Comparison of ENCODE assay signal across 16 cellular contexts in genomic region chr12:8662592-8662991, GRCh38. TPM values are rescaled to one million over a fixed set of nuclear protein-coding genes. Genes with fewer than 3 reads are reported as not detected.
DNase-seq lines count a peak whose midpoint lies in the region; ATAC-seq, FAIRE-seq and TF ChIP-seq lines count a peak whose summit lies in the region.
"Had no signal": no experiment of that assay in that cellular context is flagged by ENCODE, and none has a peak within 500 bp of the region (broad histone marks: within the 10 kb centered on the region; RNA-seq: fewer than 3 reads in every experiment).

Gene MFAP5, minus strand, starts transcription at chr12:8662826. Its CDS starts 722 bp downstream, at chr12:8662104.

- H3K27me3 ChIP-seq in adipocyte (replicated peaks; ENCODE audit: control insufficient read depth, insufficient read depth, low read length): no peaks in the 10 kb centered on the region
- H3K27me3 ChIP-seq in right lobe of liver: no peaks in the 10 kb centered on the region
- H3K27me3 ChIP-seq: tibial artery had no signal

- intact Hi-C loops in cardiac septum (cut with DNase I) (no loop called here), posterior vena cava (cut with DNase I) (no loop called here), right lobe of liver (cut with DNase I) (loop anchor here in 1 of 2 donors (10.0 kb wide), 1 partner anchor 382 kb away; no protein-coding TSS in a partner anchor)

- H3K36me3 ChIP-seq in adipocyte (ENCODE audit: control insufficient read depth, insufficient read depth, low read length, severe bottlenecking): no peaks in the 10 kb centered on the region
- H3K36me3 ChIP-seq in right lobe of liver: no peaks in the 10 kb centered on the region
- H3K36me3 ChIP-seq: neutrophil, tibial artery had no signal

- FAIRE-seq in frontal cortex (lab: Jason Lieb, UNC): no peak

- ATAC-seq in right lobe of liver: no peak

- H3K4me1 ChIP-seq in adipocyte (ENCODE audit: control insufficient read depth, insufficient read depth, low read length) (peaks cover 81% of the 10 kb centered on the region), right lobe of liver (no peaks in the 10 kb centered on the region)

- 72% methylated on average over 4 of the region's 6 CpGs for WGBS in right lobe of liver (ENCODE audit: insufficient coverage, low coverage, low lambda C conversion rate, missing lambda C conversion rate)

- no peak for TF ChIP-seq POLR2A in right lobe of liver (IDR thresholded peaks at IDR 0.05)

- no peak within 1 kb of the TSS for H3K27ac ChIP-seq in right lobe of liver
- H3K27ac ChIP-seq: neutrophil had no signal

- H3K9me3 ChIP-seq in adipocyte (ENCODE audit: control insufficient read depth, low read length): no peaks in the 10 kb centered on the region
- H3K9me3 ChIP-seq in right lobe of liver: no peaks in the 10 kb centered on the region
- H3K9me3 ChIP-seq: neutrophil, tibial artery had no signal

- peak within 1 kb of the TSS; percentile 93 for H3K9ac ChIP-seq in adipocyte (ENCODE audit: low read length)

- TF ChIP-seq CTCF in right lobe of liver (IDR thresholded peaks at IDR 0.05): no peak

- peak within 1 kb of the TSS; percentile 82 for H3K4me3 ChIP-seq in adipocyte (ENCODE audit: low read length)
- H3K4me3 ChIP-seq in right lobe of liver: no peak within 1 kb of the TSS

- DNase-seq in AG08396 (ENCODE audit: low spot score): peak; percentile 29
- DNase-seq in adipocyte (ENCODE audit: low read depth): peak; percentile 42
- DNase-seq in cardiac septum (ENCODE audit: low spot score): no peak
- DNase-seq in posterior vena cava (ENCODE audit: low spot score): no peak
- no peak for DNase-seq in NCI-H128 (lab: John Stamatoyannopoulos, UW; ENCODE audit: unreplicated experiment)
- DNase-seq in frontal cortex (ENCODE audit: low spot score in 2 of 2): no peak
- no peak for DNase-seq in A172 (ENCODE audit: low spot score)
- DNase-seq in right lobe of liver: no peak
- DNase-seq: ACHN; activated CD4-positive, alpha-beta T cell treated with anti-CD3 and anti-CD28 coated beads for 48 hours; activated gamma-delta T cell; effector CD4-positive, alpha-beta T cell; NCI-H69 had no signal

RNA-seq across cellular contexts. Expression of gene MFAP5, which starts in this region (rescaled TPM):
- total RNA-seq in cardiac septum: 20.8 TPM
- total RNA-seq in posterior vena cava: 100 to 1,000 TPM in 1 of 2 donors, 10 to 100 TPM in 1; 61.0 to 362 TPM
- 0.41 TPM for total RNA-seq in frontal cortex
- 0.65 and 2.4 TPM in 2 replicates for total RNA-seq in A172 (2014; rRNA removed; shearing (Covaris generic))
- total RNA-seq in right lobe of liver: under 1 TPM in 2 of 6 experiments, not detected in 4; 0.12 to 0.39 TPM
- total RNA-seq: SK-MEL-5 had no signal

Comparison
In these comparisons a context has a peak if more than half of its experiments do, and no peak if none do; other contexts are left out.
1. DNase-seq: peak in AG08396 (single experiment) and adipocyte (single experiment); none in cardiac septum (single experiment), posterior vena cava (single experiment), NCI-H128 (single experiment), frontal cortex (0 of 2), A172 (single experiment) and right lobe of liver (0 of 3).